In genomic region chr16:56041556-56042140, GRCh38 we compare ENCODE assay signal across 8 cellular contexts.
DNase-seq lines count a peak whose midpoint lies in the region; ATAC-seq, FAIRE-seq and TF ChIP-seq lines count a peak whose summit lies in the region.

No MANE protein-coding gene starts in this region.

- no peak overlapping the region for H3K27ac Mint-ChIP-seq in endothelial cell (ENCODE audit: unreplicated experiment)

- FAIRE-seq in GM12892 (lab: Jason Lieb, UNC): no peak

- H3K9me3 Mint-ChIP-seq in endothelial cell (ENCODE audit: unreplicated experiment): no peaks in the 10 kb centered on the region

- no peak for TF ChIP-seq CTCF in endothelial cell (IDR thresholded peaks at IDR 0.05; ENCODE audit: unreplicated experiment)

- DNase-seq in G401 (ENCODE audit: low spot score) (peak; percentile 75), T-helper 22 cell (ENCODE audit: low read depth) (peak; percentile 0), endothelial cell (ENCODE audit: low spot score) (peak; percentile 50), renal cortical epithelial cell (ENCODE audit: low read depth) (peak; percentile 1), GM12892 (ENCODE audit: insufficient read length) (no peak)

- in situ Hi-C loops in G401 (cut with HindIII; ENCODE audit: low sequenced_read_pairs): no loop called here

- ATAC-seq in HG03565 (IDR thresholded peaks at IDR 0.05; ENCODE audit: unreplicated experiment): peak; percentile 70
- ATAC-seq in HG03432 (IDR thresholded peaks at IDR 0.05; ENCODE audit: unreplicated experiment): no peak
- no peak for ATAC-seq in HG03175 (IDR thresholded peaks at IDR 0.05; ENCODE audit: unreplicated experiment)

- H3K4me1 Mint-ChIP-seq in endothelial cell (ENCODE audit: unreplicated experiment): no peaks in the 10 kb centered on the region

- no peak for TF ChIP-seq POLR2A in GM12892 (IDR thresholded peaks at IDR 0.05; ENCODE audit: low read depth, low read length)

- H3K27me3 Mint-ChIP-seq in endothelial cell (ENCODE audit: unreplicated experiment): no peaks in the 10 kb centered on the region

- no peaks in the 10 kb centered on the region for H3K36me3 Mint-ChIP-seq in endothelial cell (ENCODE audit: low read depth, unreplicated experiment)

- H3K4me3 Mint-ChIP-seq in endothelial cell (ENCODE audit: unreplicated experiment): no peak overlapping the region
